ENCODE assay signal across 24 cellular contexts in genomic region chr14:50733479-50733878, GRCh38.
"Had no signal": no experiment of that assay in that cellular context is flagged by ENCODE, and none has a peak within 500 bp of the region (broad histone marks: within the 10 kb centered on the region; RNA-seq: fewer than 3 reads in every experiment).

No MANE protein-coding gene starts in this region.

- H3K27me3 ChIP-seq: esophagus squamous epithelium, gastrocnemius medialis, heart left ventricle, hepatocyte, neutrophil, pancreas, right atrium auricular region, suprapubic skin, transverse colon, vagina had no signal

- DNase-seq: cortex of kidney; effector memory CD8-positive, alpha-beta T cell; erythroblast; esophagus squamous epithelium; gastrocnemius medialis; heart left ventricle; kidney; mesenchymal stem cell; mucosa of descending colon; naive B cell; pancreas; stimulated activated CD4-positive, alpha-beta T cell treated with anti-CD3 and anti-CD28 coated beads, Interleukin-12 subunit alpha, Interleukin-12 subunit beta, amount 100 ng/mL, for 4 hours; stimulated activated CD4-positive, alpha-beta T cell treated with anti-CD3 and anti-CD28 coated beads, Interleukin-1b, Interleukin-23, amount 100 ng/mL, for 48 hours; stimulated activated CD4-positive, alpha-beta T cell treated with anti-CD3 and anti-CD28 coated beads, Interleukin-4, amount 100 ng/mL, for 1 hour; stimulated activated CD8-positive, alpha-beta memory T cell treated with anti-CD3 and anti-CD28 coated beads, Interleukin-4, amount 100 ng/mL, for 48 hours; stimulated activated naive CD4-positive, alpha-beta T cell; stimulated activated naive CD8-positive, alpha-beta T cell treated with anti-CD3 and anti-CD28 coated beads, Interleukin-15, amount 100 ng/mL, for 72 hours; transverse colon had no signal

- H3K4me3 ChIP-seq: esophagus squamous epithelium, gastrocnemius medialis, heart left ventricle, hepatocyte, mucosa of descending colon, pancreas, right atrium auricular region, smooth muscle cell, suprapubic skin, transverse colon, vagina had no signal

- H3K4me1 ChIP-seq: heart left ventricle, right atrium auricular region, transverse colon had no signal

- H2AFZ ChIP-seq: hepatocyte had no signal

- H3K9me3 ChIP-seq: esophagus squamous epithelium, gastrocnemius medialis, heart left ventricle, mucosa of descending colon, neutrophil, pancreas, right atrium auricular region, suprapubic skin, transverse colon, vagina had no signal

- H3K27ac ChIP-seq: esophagus squamous epithelium, gastrocnemius medialis, heart left ventricle, hepatocyte, neutrophil, pancreas, right atrium auricular region, suprapubic skin, transverse colon, vagina had no signal

- H3K4me2 ChIP-seq: hepatocyte, smooth muscle cell had no signal

- H3K79me2 ChIP-seq: hepatocyte had no signal
